1 cellular context compared by ENCODE assay signal in the genomic region with DNA sequence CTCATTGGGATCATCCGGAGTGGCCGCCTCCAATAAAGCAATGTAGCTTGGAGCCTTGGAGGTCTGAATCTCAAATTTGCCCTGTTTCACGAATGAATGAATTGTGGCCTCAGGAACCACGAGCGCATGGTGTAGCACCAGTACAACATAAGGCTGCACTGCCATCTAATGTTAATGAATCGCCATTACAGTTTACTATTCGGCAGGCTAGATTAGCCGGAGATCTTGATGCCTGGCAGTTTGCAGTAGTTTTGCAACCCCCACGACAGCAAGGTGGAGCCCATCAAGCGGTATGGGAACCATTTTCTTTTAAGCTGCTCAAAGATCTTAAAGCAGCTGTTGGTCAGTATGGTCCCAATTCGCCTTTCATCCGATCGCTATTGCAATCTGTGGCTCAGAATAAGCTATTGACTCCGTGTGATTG.
TF ChIP-seq lines count a peak whose summit lies in the region.

No MANE protein-coding gene starts in this region.

TF ChIP-seq in IMR-90, 13 proteins besides CTCF, POLR2A, EP300 and RAD21:
- TF ChIP-seq CEBPB (IDR thresholded peaks at IDR 0.05; ENCODE audit: low read depth, low read length): peak; percentile 44; the same call in 1 of the 2 replicates
- TF ChIP-seq, protein P1, sequence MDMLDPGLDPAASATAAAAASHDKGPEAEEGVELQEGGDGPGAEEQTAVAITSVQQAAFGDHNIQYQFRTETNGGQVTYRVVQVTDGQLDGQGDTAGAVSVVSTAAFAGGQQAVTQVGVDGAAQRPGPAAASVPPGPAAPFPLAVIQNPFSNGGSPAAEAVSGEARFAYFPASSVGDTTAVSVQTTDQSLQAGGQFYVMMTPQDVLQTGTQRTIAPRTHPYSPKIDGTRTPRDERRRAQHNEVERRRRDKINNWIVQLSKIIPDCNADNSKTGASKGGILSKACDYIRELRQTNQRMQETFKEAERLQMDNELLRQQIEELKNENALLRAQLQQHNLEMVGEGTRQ (IDR thresholded peaks at IDR 0.05; ENCODE audit: low read depth, low read length): no peak
- peak; percentile 78; the same call in 1 of the 2 replicates for TF ChIP-seq MXI1 (IDR thresholded peaks at IDR 0.05; ENCODE audit: borderline replicate concordance, low read depth, low read length)
- peak; percentile 78 for TF ChIP-seq SMC3 (IDR thresholded peaks at IDR 0.05; ENCODE audit: low read depth, low read length)
